Comparison of ENCODE assay signal across 2 cellular contexts in the genomic region with DNA sequence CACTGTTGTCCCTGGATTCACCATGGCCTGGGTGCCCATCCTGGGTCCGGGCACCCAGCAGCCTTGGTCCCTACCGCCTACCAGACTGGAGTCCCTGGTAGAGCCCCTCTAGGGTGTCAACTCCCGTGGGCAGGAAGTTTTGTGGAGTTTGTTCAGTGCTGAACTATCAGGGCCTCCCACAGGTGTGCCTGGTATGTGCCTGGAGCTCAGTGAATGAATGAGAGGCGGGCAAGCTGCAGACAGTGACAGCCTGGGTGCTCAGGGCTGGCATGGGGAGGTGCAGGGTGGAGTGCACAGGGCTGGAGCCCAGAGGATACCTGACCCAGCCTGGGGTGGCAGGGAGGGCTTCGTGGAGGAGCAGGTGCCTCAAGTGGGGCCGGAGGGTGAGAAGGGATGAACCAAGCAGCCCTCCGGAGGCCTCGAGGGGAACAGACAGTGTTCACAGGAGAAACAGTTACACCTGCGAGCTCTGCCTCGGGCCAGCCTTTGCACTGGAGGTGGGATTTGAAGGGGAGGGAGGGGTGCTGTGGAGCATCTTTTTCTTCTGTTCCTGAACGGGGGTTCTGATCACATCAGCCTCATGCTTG.
TF ChIP-seq lines count a peak whose summit lies in the region.

No MANE protein-coding gene starts in this region.

TF ChIP-seq in HEK293, 187 proteins besides CTCF, POLR2A, EP300 and RAD21 (continued from another document):
- TF ChIP-seq HIC1 (tag by site-specific recombination; IDR thresholded peaks at IDR 0.05) (peak; percentile 17; the same call in 1 of the 2 replicates), YY2 (tag by site-specific recombination; IDR thresholded peaks at IDR 0.05) (no peak), SCRT2 (tag by site-specific recombination; IDR thresholded peaks at IDR 0.05) (peak; percentile 83), KLF1 (tag by site-specific recombination; IDR thresholded peaks at IDR 0.05) (no peak), ZFHX2 (tag by site-specific recombination; conservative IDR thresholded peaks at IDR 0.05) (peak; percentile 88), EGR2 (tag by site-specific recombination; IDR thresholded peaks at IDR 0.05; ENCODE audit: low read depth) (peak; percentile 93), SCRT1 (tag by site-specific recombination; IDR thresholded peaks at IDR 0.05; ENCODE audit: borderline replicate concordance) (peak; percentile 71; the same call in 1 of the 2 replicates)

TF ChIP-seq in WTC11, 78 proteins besides CTCF, POLR2A, EP300 and RAD21 (continued from another document):
- no peak for TF ChIP-seq FOXP4 (CRISPR knock-in tag; IDR thresholded peaks at IDR 0.05)
- no peak for TF ChIP-seq PRRX2 (CRISPR knock-in tag; IDR thresholded peaks at IDR 0.05)
- TF ChIP-seq ZNF423 (CRISPR knock-in tag; IDR thresholded peaks at IDR 0.05), result no peak
- TF ChIP-seq NR1H2 (CRISPR knock-in tag; IDR thresholded peaks at IDR 0.05), result no peak
- TF ChIP-seq, protein P1, sequence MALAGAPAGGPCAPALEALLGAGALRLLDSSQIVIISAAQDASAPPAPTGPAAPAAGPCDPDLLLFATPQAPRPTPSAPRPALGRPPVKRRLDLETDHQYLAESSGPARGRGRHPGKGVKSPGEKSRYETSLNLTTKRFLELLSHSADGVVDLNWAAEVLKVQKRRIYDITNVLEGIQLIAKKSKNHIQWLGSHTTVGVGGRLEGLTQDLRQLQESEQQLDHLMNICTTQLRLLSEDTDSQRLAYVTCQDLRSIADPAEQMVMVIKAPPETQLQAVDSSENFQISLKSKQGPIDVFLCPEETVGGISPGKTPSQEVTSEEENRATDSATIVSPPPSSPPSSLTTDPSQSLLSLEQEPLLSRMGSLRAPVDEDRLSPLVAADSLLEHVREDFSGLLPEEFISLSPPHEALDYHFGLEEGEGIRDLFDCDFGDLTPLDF (CRISPR knock-in tag; IDR thresholded peaks at IDR 0.05), result no peak
- TF ChIP-seq E2F5 (CRISPR knock-in tag; IDR thresholded peaks at IDR 0.05), result no peak
- TF ChIP-seq ATF2 (CRISPR knock-in tag; IDR thresholded peaks at IDR 0.05; ENCODE audit: borderline replicate concordance, low read depth), result no peak
- TF ChIP-seq, protein P2, sequence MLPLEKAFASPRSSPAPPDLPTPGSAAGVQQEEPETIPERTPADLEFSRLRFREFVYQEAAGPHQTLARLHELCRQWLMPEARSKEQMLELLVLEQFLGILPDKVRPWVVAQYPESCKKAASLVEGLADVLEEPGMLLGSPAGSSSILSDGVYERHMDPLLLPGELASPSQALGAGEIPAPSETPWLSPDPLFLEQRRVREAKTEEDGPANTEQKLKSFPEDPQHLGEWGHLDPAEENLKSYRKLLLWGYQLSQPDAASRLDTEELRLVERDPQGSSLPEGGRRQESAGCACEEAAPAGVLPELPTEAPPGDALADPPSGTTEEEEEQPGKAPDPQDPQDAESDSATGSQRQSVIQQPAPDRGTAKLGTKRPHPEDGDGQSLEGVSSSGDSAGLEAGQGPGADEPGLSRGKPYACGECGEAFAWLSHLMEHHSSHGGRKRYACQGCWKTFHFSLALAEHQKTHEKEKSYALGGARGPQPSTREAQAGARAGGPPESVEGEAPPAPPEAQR (CRISPR knock-in tag; IDR thresholded peaks at IDR 0.05), result no peak
- TF ChIP-seq CREM (CRISPR knock-in tag; IDR thresholded peaks at IDR 0.05), result no peak
- TF ChIP-seq, protein P3, sequence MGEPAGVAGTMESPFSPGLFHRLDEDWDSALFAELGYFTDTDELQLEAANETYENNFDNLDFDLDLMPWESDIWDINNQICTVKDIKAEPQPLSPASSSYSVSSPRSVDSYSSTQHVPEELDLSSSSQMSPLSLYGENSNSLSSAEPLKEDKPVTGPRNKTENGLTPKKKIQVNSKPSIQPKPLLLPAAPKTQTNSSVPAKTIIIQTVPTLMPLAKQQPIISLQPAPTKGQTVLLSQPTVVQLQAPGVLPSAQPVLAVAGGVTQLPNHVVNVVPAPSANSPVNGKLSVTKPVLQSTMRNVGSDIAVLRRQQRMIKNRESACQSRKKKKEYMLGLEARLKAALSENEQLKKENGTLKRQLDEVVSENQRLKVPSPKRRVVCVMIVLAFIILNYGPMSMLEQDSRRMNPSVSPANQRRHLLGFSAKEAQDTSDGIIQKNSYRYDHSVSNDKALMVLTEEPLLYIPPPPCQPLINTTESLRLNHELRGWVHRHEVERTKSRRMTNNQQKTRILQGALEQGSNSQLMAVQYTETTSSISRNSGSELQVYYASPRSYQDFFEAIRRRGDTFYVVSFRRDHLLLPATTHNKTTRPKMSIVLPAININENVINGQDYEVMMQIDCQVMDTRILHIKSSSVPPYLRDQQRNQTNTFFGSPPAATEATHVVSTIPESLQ (CRISPR knock-in tag; IDR thresholded peaks at IDR 0.05), result no peak
- TF ChIP-seq HMGXB4 (CRISPR knock-in tag; IDR thresholded peaks at IDR 0.05), result no peak
- TF ChIP-seq ELF4 (CRISPR knock-in tag; IDR thresholded peaks at IDR 0.05; ENCODE audit: low read depth), result no peak
- no peak for TF ChIP-seq FOXK1 (CRISPR knock-in tag; IDR thresholded peaks at IDR 0.05)
